9 cellular contexts compared by ENCODE assay signal in the genomic region with DNA sequence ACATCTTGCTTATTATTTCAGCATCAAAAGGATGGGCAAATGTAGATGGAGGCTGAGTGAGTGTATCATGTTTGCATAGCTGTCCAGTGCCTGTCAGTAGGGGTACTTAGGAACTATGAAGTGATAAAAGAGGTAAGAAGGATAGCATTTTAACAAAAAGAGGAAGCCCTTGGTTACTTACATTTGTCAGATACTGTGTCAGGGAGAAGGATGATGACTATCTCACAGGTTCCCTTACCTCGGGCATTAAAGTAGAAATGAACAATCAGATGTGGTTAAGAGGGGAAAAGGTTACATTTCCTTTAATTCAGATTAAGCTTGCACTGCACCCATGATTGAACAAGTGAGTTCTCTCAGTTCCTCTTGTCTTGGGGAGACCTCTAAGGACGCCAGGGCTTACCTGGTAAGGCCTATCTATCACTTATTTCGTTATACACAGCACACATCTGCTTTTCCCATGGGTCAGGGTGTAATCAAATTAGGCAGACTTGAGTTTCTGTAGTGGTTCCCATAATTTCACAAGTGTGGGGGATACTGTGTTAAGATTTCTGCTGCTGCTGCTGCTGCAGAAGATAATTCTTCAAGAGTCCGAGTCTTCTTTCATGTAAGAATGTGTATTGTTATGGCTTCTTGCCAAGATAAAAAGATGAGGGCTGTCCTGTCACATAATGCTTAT. TPM values are rescaled to one million over a fixed set of nuclear protein-coding genes. Genes with fewer than 3 reads are reported as not detected.
DNase-seq lines count a peak whose midpoint lies in the region; ATAC-seq and FAIRE-seq lines count a peak whose summit lies in the region.
"Had no signal": no experiment of that assay in that cellular context is flagged by ENCODE, and none has a peak within 500 bp of the region (broad histone marks: within the 10 kb centered on the region; RNA-seq: fewer than 3 reads in every experiment).

No MANE protein-coding gene starts in this region.

- FAIRE-seq in GM18507 (lab: Jason Lieb, UNC): peak; percentile 88
- FAIRE-seq: TTC549 had no signal

- peak overlapping the region; percentile 91 to 98 (median 96) for H3K27ac Mint-ChIP-seq in naive B cell

- peak; percentile 83 for ATAC-seq in GM21786 (IDR thresholded peaks at IDR 0.05; ENCODE audit: unreplicated experiment)
- peak; percentile 84 for ATAC-seq in naive B cell (ENCODE audit: low read depth in 2 of 2)

- peaks cover 0 to 10% (median 3%) of the 10 kb centered on the region in 3 donors for H3K27me3 Mint-ChIP-seq in naive B cell

- peaks cover 8 to 14% of the 10 kb centered on the region in 2 donors for H3K36me3 Mint-ChIP-seq in naive B cell

- H3K27ac ChIP-seq in angular gyrus (ENCODE audit: low read depth, low read length): peak overlapping the region; percentile 64
- no peak overlapping the region for H3K27ac ChIP-seq in SJCRH30

- no peaks in the 10 kb centered on the region for H3K9me3 ChIP-seq in SJCRH30 (replicated peaks)

- peaks cover 11% of the 10 kb centered on the region; the same call in 1 of the 2 replicates for H3K36me3 ChIP-seq in SJCRH30

- no peak overlapping the region for H3K4me3 ChIP-seq in SJCRH30

- no peaks in the 10 kb centered on the region for H3K9me3 Mint-ChIP-seq in naive B cell

- peaks cover 19% of the 10 kb centered on the region for H3K4me1 ChIP-seq in SJCRH30

- no peak for DNase-seq in GM18507 (ENCODE audit: extremely low spot score, insufficient read length, low read depth)
- DNase-seq in M059J (ENCODE audit: low read depth): peak; percentile 89
- peak; percentile 89 for DNase-seq in naive B cell
- no peak for DNase-seq in SJCRH30
- DNase-seq in HK-2 (ENCODE audit: unreplicated experiment): no peak
- no peak for DNase-seq in GM19238 (ENCODE audit: insufficient read length, low spot score)

- H3K4me3 Mint-ChIP-seq in naive B cell: peak overlapping the region; percentile 61 to 83 (median 73)

- H3K4me1 Mint-ChIP-seq in naive B cell: peaks cover 34 to 61% (median 46%) of the 10 kb centered on the region in 3 donors

- no peaks in the 10 kb centered on the region for H3K27me3 ChIP-seq in SJCRH30

RNA-seq across cellular contexts. Expression of a gene that starts 4.5 kb away (rescaled TPM):
- total RNA-seq in M059J (2014; rRNA removed; shearing (Covaris generic)): 22.9 and 34.1 TPM in 2 replicates
- 10 to 100 TPM in 5 of 6 donors, 1 to 10 TPM in 1; 9.9 to 25.6 (median 13.6) TPM for polyA plus RNA-seq in naive B cell (ENCODE audit: low read depth in 6 of 6)
- total RNA-seq in SJCRH30 (2014; rRNA removed; shearing (Covaris generic)): 35.0 and 35.7 TPM in 2 replicates

Comparison
In these comparisons a context has a peak if more than half of its experiments do, and no peak if none do; other contexts are left out.
1. DNase-seq: peak in M059J (single experiment) and naive B cell (single experiment); none in GM18507 (single experiment), SJCRH30 (0 of 2), HK-2 (single experiment) and GM19238 (single experiment).